ENCODE assay signal across 33 cellular contexts in the genomic region with DNA sequence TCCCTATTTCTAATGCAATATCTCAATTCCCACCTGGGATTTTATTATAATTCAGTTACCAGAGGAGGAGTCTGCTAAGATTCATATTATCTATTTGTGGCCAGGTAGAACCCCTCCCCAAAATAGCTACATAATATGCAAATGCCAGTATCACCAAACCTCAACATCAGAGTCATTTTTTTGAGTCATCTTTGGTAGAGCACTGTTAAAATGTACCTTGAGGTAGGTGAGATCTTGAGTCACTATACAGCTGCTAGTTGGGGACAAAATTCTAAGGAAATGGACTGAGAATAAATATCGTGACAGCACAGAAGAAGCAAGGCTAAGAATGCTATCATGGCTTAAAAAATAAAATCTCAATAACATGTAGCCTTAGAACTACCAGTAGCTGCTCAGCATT. TPM values are rescaled to one million over a fixed set of nuclear protein-coding genes. Genes with fewer than 3 reads are reported as not detected.
"Had no signal": no experiment of that assay in that cellular context is flagged by ENCODE, and none has a peak within 500 bp of the region (broad histone marks: within the 10 kb centered on the region; RNA-seq: fewer than 3 reads in every experiment).

No MANE protein-coding gene starts in this region.

- H3K9me3 Mint-ChIP-seq: dendritic cell treated with granulocyte-macrophage colony-stimulating factor and Interleukin-4, amounts not matched to agents 40 ng/mL and 50 ng/mL, for 4 days; endodermal cell; naive thymus-derived CD4-positive, alpha-beta T cell; type B pancreatic cell had no signal

- H3K27ac Mint-ChIP-seq: dendritic cell treated with granulocyte-macrophage colony-stimulating factor and Interleukin-4, amounts not matched to agents 40 ng/mL and 50 ng/mL, for 4 days; endodermal cell; nephron progenitor cell; type B pancreatic cell had no signal

- H3K4me3 Mint-ChIP-seq: dendritic cell treated with granulocyte-macrophage colony-stimulating factor and Interleukin-4, amounts not matched to agents 40 ng/mL and 50 ng/mL, for 4 days; endodermal cell; naive thymus-derived CD4-positive, alpha-beta T cell; nephron progenitor cell; type B pancreatic cell had no signal

- H3K27me3 Mint-ChIP-seq: type B pancreatic cell had no signal

- H3K27me3 ChIP-seq: right atrium auricular region, testis, tibial artery had no signal

- H3K27ac ChIP-seq: colonic mucosa, epithelial cell of prostate, heart right ventricle, left lung, prostate gland, right atrium auricular region, stomach, testis, tibial artery had no signal

- H3K36me3 Mint-ChIP-seq: naive thymus-derived CD4-positive, alpha-beta T cell; type B pancreatic cell had no signal

- DNase-seq: colonic mucosa; effector CD8-positive, alpha-beta T cell; endodermal cell; foreskin melanocyte; glutamatergic neuron; heart right ventricle; hippocampal formation; left cardiac atrium; mesenchymal stem cell; midbrain; naive thymus-derived CD4-positive, alpha-beta T cell; nephron progenitor cell; nucleus accumbens; stimulated activated CD4-positive, alpha-beta T cell treated with anti-CD3 and anti-CD28 coated beads, Interleukin-12 subunit alpha, Interleukin-12 subunit beta, amount 100 ng/mL, for 4 hours; stimulated activated CD4-positive, alpha-beta T cell treated with anti-CD3 and anti-CD28 coated beads, Interleukin-1b, Interleukin-23, amount 100 ng/mL, for 48 hours; stimulated activated CD4-positive, alpha-beta T cell treated with anti-CD3 and anti-CD28 coated beads, Interleukin-4, amount 100 ng/mL, for 1 hour; stimulated activated CD8-positive, alpha-beta memory T cell treated with anti-CD3 and anti-CD28 coated beads, Interleukin-4, amount 100 ng/mL, for 48 hours; stomach; testis; tibial artery had no signal

- ATAC-seq: esophagus mucosa; heart right ventricle; left cardiac atrium; left lung; naive thymus-derived CD4-positive, alpha-beta T cell; sciatic nerve had no signal

RNA-seq across cellular contexts. Expression of gene CRYGN, which starts 4.7 kb away (rescaled TPM):
- total RNA-seq: colonic mucosa, esophagus mucosa, left lung, lower leg skin, lung microvascular endothelial cell, osteocyte, prostate gland, smooth muscle cell, stomach had no signal
- polyA plus RNA-seq: stomach had no signal

RNA-seq across cellular contexts. Expression of gene WDR86, which starts 34.8 kb away (rescaled TPM):
- total RNA-seq: lung microvascular endothelial cell, osteocyte had no signal
- polyA plus RNA-seq: fibroblast of lung had no signal
